2 cellular contexts compared by ENCODE assay signal in the genomic region with DNA sequence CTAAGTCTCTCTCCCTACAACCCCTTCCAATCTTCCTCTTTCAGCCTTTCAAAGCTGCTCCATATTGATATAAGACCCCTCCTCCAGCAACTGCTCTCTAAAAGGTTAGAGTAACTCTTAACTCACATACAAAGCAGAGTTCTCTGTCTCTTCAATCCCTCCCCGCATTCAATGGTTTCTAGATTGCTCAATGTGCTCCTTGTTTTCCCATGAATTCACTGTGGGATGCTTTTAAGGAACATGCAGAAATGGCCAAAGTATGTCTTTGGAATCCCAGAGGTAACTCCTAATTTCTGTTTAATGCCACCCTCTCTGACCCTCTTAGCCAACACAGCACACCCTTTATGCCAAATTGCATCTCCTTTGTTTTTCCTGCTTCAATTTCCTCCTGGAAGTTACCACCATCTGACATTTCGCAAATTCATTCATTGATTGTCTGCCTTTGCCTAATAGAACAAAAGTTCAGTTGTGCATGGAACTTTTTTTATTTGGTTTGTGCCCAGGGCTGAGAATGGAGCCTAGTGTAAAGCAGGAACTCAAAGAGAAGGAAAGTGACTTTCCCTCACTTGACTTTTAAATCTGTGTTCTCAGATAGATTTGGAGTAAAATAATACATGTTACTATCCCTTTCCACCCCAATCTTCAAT.
TF ChIP-seq lines count a peak whose summit lies in the region.

No MANE protein-coding gene starts in this region.

TF ChIP-seq in liver, 16 proteins besides CTCF, POLR2A, EP300 and RAD21:
- TF ChIP-seq, protein P1, sequence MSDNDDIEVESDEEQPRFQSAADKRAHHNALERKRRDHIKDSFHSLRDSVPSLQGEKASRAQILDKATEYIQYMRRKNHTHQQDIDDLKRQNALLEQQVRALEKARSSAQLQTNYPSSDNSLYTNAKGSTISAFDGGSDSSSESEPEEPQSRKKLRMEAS (IDR thresholded peaks at IDR 0.05): peak; percentile 98
- TF ChIP-seq, protein P2, sequence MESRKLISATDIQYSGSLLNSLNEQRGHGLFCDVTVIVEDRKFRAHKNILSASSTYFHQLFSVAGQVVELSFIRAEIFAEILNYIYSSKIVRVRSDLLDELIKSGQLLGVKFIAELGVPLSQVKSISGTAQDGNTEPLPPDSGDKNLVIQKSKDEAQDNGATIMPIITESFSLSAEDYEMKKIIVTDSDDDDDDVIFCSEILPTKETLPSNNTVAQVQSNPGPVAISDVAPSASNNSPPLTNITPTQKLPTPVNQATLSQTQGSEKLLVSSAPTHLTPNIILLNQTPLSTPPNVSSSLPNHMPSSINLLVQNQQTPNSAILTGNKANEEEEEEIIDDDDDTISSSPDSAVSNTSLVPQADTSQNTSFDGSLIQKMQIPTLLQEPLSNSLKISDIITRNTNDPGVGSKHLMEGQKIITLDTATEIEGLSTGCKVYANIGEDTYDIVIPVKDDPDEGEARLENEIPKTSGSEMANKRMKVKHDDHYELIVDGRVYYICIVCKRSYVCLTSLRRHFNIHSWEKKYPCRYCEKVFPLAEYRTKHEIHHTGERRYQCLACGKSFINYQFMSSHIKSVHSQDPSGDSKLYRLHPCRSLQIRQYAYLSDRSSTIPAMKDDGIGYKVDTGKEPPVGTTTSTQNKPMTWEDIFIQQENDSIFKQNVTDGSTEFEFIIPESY (IDR thresholded peaks at IDR 0.05): peak; percentile 58
- TF ChIP-seq FOXA2 (IDR thresholded peaks at IDR 0.05): peak; percentile 20
- TF ChIP-seq FOXA1 (IDR thresholded peaks at IDR 0.05): no peak
- TF ChIP-seq YY1 (IDR thresholded peaks at IDR 0.05): peak; percentile 84
- TF ChIP-seq HNF4G (IDR thresholded peaks at IDR 0.05): no peak
- peak; percentile 61 to 84 for TF ChIP-seq HNF4A (conservative IDR thresholded peaks at IDR 0.05)
- TF ChIP-seq, protein P3, sequence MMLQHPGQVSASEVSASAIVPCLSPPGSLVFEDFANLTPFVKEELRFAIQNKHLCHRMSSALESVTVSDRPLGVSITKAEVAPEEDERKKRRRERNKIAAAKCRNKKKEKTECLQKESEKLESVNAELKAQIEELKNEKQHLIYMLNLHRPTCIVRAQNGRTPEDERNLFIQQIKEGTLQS (IDR thresholded peaks at IDR 0.05): no peak
- peak; percentile 39 to 79 for TF ChIP-seq RXRA (IDR thresholded peaks at IDR 0.05)
- TF ChIP-seq EGR1 (IDR thresholded peaks at IDR 0.05; ENCODE audit: low read depth in 2 of 2): peak; percentile 37 to 84
- TF ChIP-seq, protein P4, sequence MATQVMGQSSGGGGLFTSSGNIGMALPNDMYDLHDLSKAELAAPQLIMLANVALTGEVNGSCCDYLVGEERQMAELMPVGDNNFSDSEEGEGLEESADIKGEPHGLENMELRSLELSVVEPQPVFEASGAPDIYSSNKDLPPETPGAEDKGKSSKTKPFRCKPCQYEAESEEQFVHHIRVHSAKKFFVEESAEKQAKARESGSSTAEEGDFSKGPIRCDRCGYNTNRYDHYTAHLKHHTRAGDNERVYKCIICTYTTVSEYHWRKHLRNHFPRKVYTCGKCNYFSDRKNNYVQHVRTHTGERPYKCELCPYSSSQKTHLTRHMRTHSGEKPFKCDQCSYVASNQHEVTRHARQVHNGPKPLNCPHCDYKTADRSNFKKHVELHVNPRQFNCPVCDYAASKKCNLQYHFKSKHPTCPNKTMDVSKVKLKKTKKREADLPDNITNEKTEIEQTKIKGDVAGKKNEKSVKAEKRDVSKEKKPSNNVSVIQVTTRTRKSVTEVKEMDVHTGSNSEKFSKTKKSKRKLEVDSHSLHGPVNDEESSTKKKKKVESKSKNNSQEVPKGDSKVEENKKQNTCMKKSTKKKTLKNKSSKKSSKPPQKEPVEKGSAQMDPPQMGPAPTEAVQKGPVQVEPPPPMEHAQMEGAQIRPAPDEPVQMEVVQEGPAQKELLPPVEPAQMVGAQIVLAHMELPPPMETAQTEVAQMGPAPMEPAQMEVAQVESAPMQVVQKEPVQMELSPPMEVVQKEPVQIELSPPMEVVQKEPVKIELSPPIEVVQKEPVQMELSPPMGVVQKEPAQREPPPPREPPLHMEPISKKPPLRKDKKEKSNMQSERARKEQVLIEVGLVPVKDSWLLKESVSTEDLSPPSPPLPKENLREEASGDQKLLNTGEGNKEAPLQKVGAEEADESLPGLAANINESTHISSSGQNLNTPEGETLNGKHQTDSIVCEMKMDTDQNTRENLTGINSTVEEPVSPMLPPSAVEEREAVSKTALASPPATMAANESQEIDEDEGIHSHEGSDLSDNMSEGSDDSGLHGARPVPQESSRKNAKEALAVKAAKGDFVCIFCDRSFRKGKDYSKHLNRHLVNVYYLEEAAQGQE (IDR thresholded peaks at IDR 0.05): peak; percentile 49
- TF ChIP-seq SP1 (IDR thresholded peaks at IDR 0.05): peak; percentile 61
- peak in 1 of 2 donors; percentile 41 for TF ChIP-seq GABPA (IDR thresholded peaks at IDR 0.05 in 1 of 2, conservative IDR thresholded peaks at IDR 0.05 in 1 of 2)
- TF ChIP-seq JUND (IDR thresholded peaks at IDR 0.05): peak in 1 of 2 donors; percentile 46
- no peak for TF ChIP-seq NR2F2 (IDR thresholded peaks at IDR 0.05)
- no peak for TF ChIP-seq TAF1 (conservative IDR thresholded peaks at IDR 0.05)
TF ChIP-seq in liver: peak in this region for 11.

TF ChIP-seq in HepG2, 621 proteins besides CTCF, POLR2A, EP300 and RAD21:
- TF ChIP-seq KLF15 (CRISPR knock-in tag; IDR thresholded peaks at IDR 0.05; ENCODE audit: borderline replicate concordance): no peak
- no peak for TF ChIP-seq SP1 (IDR thresholded peaks at IDR 0.05)
- no peak for TF ChIP-seq SP1 (CRISPR knock-in tag; IDR thresholded peaks at IDR 0.05)
- no peak for TF ChIP-seq RFXAP (CRISPR knock-in tag; IDR thresholded peaks at IDR 0.05; ENCODE audit: borderline replicate concordance)
- TF ChIP-seq, protein P5, sequence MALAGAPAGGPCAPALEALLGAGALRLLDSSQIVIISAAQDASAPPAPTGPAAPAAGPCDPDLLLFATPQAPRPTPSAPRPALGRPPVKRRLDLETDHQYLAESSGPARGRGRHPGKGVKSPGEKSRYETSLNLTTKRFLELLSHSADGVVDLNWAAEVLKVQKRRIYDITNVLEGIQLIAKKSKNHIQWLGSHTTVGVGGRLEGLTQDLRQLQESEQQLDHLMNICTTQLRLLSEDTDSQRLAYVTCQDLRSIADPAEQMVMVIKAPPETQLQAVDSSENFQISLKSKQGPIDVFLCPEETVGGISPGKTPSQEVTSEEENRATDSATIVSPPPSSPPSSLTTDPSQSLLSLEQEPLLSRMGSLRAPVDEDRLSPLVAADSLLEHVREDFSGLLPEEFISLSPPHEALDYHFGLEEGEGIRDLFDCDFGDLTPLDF (CRISPR knock-in tag; IDR thresholded peaks at IDR 0.05): no peak
- no peak for TF ChIP-seq ZNF629 (CRISPR knock-in tag; conservative IDR thresholded peaks at IDR 0.05)
- TF ChIP-seq GATAD2A (CRISPR knock-in tag; IDR thresholded peaks at IDR 0.05): no peak
- no peak for TF ChIP-seq ZNF777 (CRISPR knock-in tag; IDR thresholded peaks at IDR 0.05)
- TF ChIP-seq, protein P6, sequence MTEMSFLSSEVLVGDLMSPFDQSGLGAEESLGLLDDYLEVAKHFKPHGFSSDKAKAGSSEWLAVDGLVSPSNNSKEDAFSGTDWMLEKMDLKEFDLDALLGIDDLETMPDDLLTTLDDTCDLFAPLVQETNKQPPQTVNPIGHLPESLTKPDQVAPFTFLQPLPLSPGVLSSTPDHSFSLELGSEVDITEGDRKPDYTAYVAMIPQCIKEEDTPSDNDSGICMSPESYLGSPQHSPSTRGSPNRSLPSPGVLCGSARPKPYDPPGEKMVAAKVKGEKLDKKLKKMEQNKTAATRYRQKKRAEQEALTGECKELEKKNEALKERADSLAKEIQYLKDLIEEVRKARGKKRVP (CRISPR knock-in tag; IDR thresholded peaks at IDR 0.05): no peak
- no peak for TF ChIP-seq STAT5B (CRISPR knock-in tag; IDR thresholded peaks at IDR 0.05)
- TF ChIP-seq HHEX (CRISPR knock-in tag; IDR thresholded peaks at IDR 0.05): no peak
- TF ChIP-seq, protein P3 (CRISPR knock-in tag; IDR thresholded peaks at IDR 0.05): no peak
- no peak for TF ChIP-seq FOXC1 (CRISPR knock-in tag; IDR thresholded peaks at IDR 0.05; ENCODE audit: borderline replicate concordance)
- TF ChIP-seq, protein P7, sequence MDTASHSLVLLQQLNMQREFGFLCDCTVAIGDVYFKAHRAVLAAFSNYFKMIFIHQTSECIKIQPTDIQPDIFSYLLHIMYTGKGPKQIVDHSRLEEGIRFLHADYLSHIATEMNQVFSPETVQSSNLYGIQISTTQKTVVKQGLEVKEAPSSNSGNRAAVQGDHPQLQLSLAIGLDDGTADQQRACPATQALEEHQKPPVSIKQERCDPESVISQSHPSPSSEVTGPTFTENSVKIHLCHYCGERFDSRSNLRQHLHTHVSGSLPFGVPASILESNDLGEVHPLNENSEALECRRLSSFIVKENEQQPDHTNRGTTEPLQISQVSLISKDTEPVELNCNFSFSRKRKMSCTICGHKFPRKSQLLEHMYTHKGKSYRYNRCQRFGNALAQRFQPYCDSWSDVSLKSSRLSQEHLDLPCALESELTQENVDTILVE (CRISPR knock-in tag; IDR thresholded peaks at IDR 0.05): no peak
- TF ChIP-seq, protein P8, sequence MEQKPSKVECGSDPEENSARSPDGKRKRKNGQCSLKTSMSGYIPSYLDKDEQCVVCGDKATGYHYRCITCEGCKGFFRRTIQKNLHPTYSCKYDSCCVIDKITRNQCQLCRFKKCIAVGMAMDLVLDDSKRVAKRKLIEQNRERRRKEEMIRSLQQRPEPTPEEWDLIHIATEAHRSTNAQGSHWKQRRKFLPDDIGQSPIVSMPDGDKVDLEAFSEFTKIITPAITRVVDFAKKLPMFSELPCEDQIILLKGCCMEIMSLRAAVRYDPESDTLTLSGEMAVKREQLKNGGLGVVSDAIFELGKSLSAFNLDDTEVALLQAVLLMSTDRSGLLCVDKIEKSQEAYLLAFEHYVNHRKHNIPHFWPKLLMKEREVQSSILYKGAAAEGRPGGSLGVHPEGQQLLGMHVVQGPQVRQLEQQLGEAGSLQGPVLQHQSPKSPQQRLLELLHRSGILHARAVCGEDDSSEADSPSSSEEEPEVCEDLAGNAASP (CRISPR knock-in tag; IDR thresholded peaks at IDR 0.05; ENCODE audit: borderline replicate concordance): no peak
- no peak for TF ChIP-seq NR2F1 (CRISPR knock-in tag; IDR thresholded peaks at IDR 0.05)
- TF ChIP-seq ZNF260 (CRISPR knock-in tag; IDR thresholded peaks at IDR 0.05; ENCODE audit: borderline replicate concordance, low read depth): no peak
- TF ChIP-seq NBN (conservative IDR thresholded peaks at IDR 0.05): no peak
